In genomic region chr5:176587398-176587797, GRCh38 we compare ENCODE assay signal across 1 cellular context.
TF ChIP-seq lines count a peak whose summit lies in the region.

No MANE protein-coding gene starts in this region.

TF ChIP-seq in GM23338, 12 proteins besides CTCF, POLR2A, EP300 and RAD21 (continued from another document):
- TF ChIP-seq, protein P1, sequence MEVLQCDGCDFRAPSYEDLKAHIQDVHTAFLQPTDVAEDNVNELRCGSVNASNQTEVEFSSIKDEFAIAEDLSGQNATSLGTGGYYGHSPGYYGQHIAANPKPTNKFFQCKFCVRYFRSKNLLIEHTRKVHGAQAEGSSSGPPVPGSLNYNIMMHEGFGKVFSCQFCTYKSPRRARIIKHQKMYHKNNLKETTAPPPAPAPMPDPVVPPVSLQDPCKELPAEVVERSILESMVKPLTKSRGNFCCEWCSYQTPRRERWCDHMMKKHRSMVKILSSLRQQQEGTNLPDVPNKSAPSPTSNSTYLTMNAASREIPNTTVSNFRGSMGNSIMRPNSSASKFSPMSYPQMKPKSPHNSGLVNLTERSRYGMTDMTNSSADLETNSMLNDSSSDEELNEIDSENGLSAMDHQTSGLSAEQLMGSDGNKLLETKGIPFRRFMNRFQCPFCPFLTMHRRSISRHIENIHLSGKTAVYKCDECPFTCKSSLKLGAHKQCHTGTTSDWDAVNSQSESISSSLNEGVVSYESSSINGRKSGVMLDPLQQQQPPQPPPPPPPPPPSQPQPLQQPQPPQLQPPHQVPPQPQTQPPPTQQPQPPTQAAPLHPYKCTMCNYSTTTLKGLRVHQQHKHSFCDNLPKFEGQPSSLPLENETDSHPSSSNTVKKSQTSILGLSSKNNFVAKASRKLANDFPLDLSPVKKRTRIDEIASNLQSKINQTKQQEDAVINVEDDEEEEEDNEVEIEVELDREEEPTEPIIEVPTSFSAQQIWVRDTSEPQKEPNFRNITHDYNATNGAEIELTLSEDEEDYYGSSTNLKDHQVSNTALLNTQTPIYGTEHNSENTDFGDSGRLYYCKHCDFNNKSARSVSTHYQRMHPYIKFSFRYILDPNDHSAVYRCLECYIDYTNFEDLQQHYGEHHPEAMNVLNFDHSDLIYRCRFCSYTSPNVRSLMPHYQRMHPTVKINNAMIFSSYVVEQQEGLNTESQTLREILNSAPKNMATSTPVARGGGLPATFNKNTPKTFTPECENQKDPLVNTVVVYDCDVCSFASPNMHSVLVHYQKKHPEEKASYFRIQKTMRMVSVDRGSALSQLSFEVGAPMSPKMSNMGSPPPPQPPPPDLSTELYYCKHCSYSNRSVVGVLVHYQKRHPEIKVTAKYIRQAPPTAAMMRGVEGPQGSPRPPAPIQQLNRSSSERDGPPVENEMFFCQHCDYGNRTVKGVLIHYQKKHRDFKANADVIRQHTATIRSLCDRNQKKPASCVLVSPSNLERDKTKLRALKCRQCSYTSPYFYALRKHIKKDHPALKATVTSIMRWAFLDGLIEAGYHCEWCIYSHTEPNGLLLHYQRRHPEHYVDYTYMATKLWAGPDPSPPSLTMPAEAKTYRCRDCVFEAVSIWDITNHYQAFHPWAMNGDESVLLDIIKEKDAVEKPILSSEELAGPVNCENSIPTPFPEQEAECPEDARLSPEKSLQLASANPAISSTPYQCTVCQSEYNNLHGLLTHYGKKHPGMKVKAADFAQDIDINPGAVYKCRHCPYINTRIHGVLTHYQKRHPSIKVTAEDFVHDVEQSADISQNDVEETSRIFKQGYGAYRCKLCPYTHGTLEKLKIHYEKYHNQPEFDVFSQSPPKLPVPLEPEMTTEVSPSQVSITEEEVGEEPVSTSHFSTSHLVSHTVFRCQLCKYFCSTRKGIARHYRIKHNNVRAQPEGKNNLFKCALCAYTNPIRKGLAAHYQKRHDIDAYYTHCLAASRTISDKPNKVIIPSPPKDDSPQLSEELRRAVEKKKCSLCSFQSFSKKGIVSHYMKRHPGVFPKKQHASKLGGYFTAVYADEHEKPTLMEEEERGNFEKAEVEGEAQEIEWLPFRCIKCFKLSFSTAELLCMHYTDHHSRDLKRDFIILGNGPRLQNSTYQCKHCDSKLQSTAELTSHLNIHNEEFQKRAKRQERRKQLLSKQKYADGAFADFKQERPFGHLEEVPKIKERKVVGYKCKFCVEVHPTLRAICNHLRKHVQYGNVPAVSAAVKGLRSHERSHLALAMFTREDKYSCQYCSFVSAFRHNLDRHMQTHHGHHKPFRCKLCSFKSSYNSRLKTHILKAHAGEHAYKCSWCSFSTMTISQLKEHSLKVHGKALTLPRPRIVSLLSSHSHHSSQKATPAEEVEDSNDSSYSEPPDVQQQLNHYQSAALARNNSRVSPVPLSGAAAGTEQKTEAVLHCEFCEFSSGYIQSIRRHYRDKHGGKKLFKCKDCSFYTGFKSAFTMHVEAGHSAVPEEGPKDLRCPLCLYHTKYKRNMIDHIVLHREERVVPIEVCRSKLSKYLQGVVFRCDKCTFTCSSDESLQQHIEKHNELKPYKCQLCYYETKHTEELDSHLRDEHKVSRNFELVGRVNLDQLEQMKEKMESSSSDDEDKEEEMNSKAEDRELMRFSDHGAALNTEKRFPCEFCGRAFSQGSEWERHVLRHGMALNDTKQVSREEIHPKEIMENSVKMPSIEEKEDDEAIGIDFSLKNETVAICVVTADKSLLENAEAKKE (CRISPR knock-in tag; IDR thresholded peaks at IDR 0.05), result no peak
- no peak for TF ChIP-seq POLR2AphosphoS5 (IDR thresholded peaks at IDR 0.05; ENCODE audit: low read depth)
- no peak for TF ChIP-seq REST (IDR thresholded peaks at IDR 0.05; ENCODE audit: unreplicated experiment)
- TF ChIP-seq JUNB (IDR thresholded peaks at IDR 0.05; ENCODE audit: unreplicated experiment), result no peak
- no peak for TF ChIP-seq EZH2phosphoT487 (IDR thresholded peaks at IDR 0.05; ENCODE audit: unreplicated experiment)
- no peak for TF ChIP-seq ZNF114 (CRISPR knock-in tag; IDR thresholded peaks at IDR 0.05)
- no peak for TF ChIP-seq CREB1 (CRISPR knock-in tag; IDR thresholded peaks at IDR 0.05; ENCODE audit: low read depth)
- TF ChIP-seq, protein P2, sequence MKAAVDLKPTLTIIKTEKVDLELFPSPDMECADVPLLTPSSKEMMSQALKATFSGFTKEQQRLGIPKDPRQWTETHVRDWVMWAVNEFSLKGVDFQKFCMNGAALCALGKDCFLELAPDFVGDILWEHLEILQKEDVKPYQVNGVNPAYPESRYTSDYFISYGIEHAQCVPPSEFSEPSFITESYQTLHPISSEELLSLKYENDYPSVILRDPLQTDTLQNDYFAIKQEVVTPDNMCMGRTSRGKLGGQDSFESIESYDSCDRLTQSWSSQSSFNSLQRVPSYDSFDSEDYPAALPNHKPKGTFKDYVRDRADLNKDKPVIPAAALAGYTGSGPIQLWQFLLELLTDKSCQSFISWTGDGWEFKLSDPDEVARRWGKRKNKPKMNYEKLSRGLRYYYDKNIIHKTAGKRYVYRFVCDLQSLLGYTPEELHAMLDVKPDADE (IDR thresholded peaks at IDR 0.05), result no peak
